In the genomic region with DNA sequence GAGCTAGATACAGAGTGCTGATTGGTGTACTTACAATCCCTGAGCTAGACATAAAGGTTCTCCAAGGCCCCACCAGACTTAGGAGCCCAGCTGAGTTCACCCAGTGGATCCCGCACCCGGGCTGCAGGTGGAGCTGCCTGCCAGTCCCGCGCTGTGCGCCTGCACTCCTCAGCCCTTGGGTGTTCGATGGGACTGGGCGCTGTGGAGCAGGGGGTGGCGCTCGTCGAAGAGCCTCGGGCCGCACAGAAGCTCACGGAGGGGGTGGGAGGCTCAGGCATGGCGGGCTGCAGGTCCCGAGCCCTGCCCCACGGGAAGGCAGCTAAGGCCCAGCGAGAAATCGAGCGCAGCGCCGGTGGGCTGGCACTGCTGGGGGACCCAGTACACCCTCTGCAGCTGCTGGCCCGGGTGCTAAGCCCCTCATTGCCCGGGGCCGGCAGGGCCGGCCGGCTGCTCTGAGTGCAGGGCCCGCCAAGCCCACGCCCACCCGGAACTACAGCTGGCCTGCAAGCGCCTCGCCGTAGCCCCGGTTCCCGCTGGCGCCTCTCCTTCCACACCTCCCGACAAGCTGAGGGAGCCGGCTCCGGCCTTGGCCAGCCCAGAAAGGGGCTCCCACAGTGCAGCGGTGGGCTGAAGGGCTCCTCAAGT, we compare ENCODE assay signal across 7 cellular contexts. TPM values are rescaled to one million over a fixed set of nuclear protein-coding genes. Genes with fewer than 3 reads are reported as not detected.
"Had no signal": no experiment of that assay in that cellular context is flagged by ENCODE, and none has a peak within 500 bp of the region (broad histone marks: within the 10 kb centered on the region; RNA-seq: fewer than 3 reads in every experiment).

No MANE protein-coding gene starts in this region.

RNA-seq across cellular contexts. Expression of gene ACSBG1, which starts 11.7 kb away (rescaled TPM):
- total RNA-seq: activated CD4-positive, alpha-beta memory T cell treated with anti-CD3 and anti-CD28 coated beads, Interleukin-2, amount 10 ng/mL, durations not matched to agents 7 days and 5 days; activated CD4-positive, alpha-beta T cell treated with anti-CD3 and anti-CD28 coated beads, Interleukin-2, amount 10 ng/mL, durations not matched to agents 24 days and 14 days; activated CD4-positive, alpha-beta T cell treated with anti-CD3 and anti-CD28 coated beads, Interleukin-2, amount 10 ng/mL, durations not matched to agents 7 days and 5 days; activated CD8-positive, alpha-beta memory T cell treated with anti-CD3 and anti-CD28 coated beads for 36 hours; T-cell; T-helper 1 cell treated with Interleukin-12 subunit alpha and Interleukin-12 subunit beta and Interleukin-4 antibody, amounts not matched to agents 30 ng/mL and 1 ng/mL, for 36 hours; T-helper 2 cell treated with Interferon-gamma antibody and Interleukin-4, amounts not matched to agents 100 ng/mL and 5 ng/mL, for 36 hours had no signal
